3 cellular contexts compared by ENCODE assay signal in the genomic region with DNA sequence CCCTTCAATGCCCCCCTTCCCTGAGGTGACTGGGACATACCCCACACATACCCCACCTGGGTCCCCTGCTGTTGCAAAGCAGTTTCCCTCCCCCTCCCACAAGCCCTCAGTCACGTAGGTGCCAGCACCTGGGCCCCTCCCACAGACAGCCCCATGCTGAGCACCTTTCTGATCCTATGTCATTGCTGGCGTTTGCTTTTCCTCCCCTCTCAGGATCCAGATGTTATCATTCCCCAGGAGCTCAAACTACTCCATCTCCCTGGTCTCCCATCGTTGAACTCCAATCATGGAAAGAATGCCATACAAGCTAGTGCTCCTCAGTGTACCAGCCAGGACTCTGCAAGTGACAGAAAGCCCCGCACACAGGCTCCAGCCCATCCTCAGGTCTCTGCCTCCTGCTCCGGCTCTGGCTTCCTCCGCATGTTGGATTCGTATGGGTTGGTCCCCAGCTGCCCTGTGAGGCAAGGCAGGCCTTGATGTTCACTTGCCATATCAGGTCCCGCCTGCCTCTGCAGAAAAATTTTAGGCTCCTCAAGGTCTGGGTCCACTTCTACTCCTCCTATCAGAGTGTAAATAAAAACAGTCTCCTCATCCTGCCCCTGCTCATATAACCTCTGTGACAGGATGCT.
TF ChIP-seq lines count a peak whose summit lies in the region.

No MANE protein-coding gene starts in this region.

TF ChIP-seq in SK-N-SH, 30 proteins besides CTCF, POLR2A, EP300 and RAD21:
- TF ChIP-seq RXRA (IDR thresholded peaks at IDR 0.05; ENCODE audit: borderline replicate concordance, low read depth) = no peak
- no peak for TF ChIP-seq GATA2 (CRISPR knock-in tag; IDR thresholded peaks at IDR 0.05)

TF ChIP-seq in SK-N-SH treated with all-trans-retinoic acid at 6 μM for 48 hours, 23 proteins besides CTCF, POLR2A, EP300 and RAD21:
- TF ChIP-seq ZNF565 (CRISPR knock-in tag; conservative IDR thresholded peaks at IDR 0.05; ENCODE audit: low read depth) (no peak), RARB (CRISPR knock-in tag; IDR thresholded peaks at IDR 0.05) (no peak), CSDC2 (CRISPR knock-in tag; IDR thresholded peaks at IDR 0.05) (no peak), GLIS3 (CRISPR knock-in tag; IDR thresholded peaks at IDR 0.05) (no peak), ZNF8 (CRISPR knock-in tag; IDR thresholded peaks at IDR 0.05) (no peak), OSR1 (CRISPR knock-in tag; IDR thresholded peaks at IDR 0.05) (no peak), TOX (CRISPR knock-in tag; IDR thresholded peaks at IDR 0.05; ENCODE audit: borderline replicate concordance) (no peak), SNAI2 (CRISPR knock-in tag; IDR thresholded peaks at IDR 0.05) (no peak), ARNTL (CRISPR knock-in tag; IDR thresholded peaks at IDR 0.05; ENCODE audit: borderline replicate concordance, low read depth) (no peak), ZFP3 (CRISPR knock-in tag; IDR thresholded peaks at IDR 0.05) (no peak), ISL1 (CRISPR knock-in tag; IDR thresholded peaks at IDR 0.05) (no peak), ESRRG (CRISPR knock-in tag; IDR thresholded peaks at IDR 0.05) (no peak)
- TF ChIP-seq, protein P1, sequence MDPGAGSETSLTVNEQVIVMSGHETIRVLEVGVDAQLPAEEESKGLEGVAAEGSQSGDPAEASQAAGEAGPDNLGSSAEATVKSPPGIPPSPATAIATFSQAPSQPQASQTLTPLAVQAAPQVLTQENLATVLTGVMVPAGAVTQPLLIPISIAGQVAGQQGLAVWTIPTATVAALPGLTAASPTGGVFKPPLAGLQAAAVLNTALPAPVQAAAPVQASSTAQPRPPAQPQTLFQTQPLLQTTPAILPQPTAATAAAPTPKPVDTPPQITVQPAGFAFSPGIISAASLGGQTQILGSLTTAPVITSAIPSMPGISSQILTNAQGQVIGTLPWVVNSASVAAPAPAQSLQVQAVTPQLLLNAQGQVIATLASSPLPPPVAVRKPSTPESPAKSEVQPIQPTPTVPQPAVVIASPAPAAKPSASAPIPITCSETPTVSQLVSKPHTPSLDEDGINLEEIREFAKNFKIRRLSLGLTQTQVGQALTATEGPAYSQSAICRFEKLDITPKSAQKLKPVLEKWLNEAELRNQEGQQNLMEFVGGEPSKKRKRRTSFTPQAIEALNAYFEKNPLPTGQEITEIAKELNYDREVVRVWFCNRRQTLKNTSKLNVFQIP (CRISPR knock-in tag; IDR thresholded peaks at IDR 0.05; ENCODE audit: borderline replicate concordance, low read depth) = no peak
- TF ChIP-seq, protein P2, sequence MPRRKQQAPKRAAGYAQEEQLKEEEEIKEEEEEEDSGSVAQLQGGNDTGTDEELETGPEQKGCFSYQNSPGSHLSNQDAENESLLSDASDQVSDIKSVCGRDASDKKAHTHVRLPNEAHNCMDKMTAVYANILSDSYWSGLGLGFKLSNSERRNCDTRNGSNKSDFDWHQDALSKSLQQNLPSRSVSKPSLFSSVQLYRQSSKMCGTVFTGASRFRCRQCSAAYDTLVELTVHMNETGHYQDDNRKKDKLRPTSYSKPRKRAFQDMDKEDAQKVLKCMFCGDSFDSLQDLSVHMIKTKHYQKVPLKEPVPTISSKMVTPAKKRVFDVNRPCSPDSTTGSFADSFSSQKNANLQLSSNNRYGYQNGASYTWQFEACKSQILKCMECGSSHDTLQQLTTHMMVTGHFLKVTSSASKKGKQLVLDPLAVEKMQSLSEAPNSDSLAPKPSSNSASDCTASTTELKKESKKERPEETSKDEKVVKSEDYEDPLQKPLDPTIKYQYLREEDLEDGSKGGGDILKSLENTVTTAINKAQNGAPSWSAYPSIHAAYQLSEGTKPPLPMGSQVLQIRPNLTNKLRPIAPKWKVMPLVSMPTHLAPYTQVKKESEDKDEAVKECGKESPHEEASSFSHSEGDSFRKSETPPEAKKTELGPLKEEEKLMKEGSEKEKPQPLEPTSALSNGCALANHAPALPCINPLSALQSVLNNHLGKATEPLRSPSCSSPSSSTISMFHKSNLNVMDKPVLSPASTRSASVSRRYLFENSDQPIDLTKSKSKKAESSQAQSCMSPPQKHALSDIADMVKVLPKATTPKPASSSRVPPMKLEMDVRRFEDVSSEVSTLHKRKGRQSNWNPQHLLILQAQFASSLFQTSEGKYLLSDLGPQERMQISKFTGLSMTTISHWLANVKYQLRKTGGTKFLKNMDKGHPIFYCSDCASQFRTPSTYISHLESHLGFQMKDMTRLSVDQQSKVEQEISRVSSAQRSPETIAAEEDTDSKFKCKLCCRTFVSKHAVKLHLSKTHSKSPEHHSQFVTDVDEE (CRISPR knock-in tag; IDR thresholded peaks at IDR 0.05) = no peak
- TF ChIP-seq, protein P3, sequence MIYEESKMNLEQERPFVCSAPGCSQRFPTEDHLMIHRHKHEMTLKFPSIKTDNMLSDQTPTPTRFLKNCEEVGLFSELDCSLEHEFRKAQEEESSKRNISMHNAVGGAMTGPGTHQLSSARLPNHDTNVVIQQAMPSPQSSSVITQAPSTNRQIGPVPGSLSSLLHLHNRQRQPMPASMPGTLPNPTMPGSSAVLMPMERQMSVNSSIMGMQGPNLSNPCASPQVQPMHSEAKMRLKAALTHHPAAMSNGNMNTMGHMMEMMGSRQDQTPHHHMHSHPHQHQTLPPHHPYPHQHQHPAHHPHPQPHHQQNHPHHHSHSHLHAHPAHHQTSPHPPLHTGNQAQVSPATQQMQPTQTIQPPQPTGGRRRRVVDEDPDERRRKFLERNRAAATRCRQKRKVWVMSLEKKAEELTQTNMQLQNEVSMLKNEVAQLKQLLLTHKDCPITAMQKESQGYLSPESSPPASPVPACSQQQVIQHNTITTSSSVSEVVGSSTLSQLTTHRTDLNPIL (CRISPR knock-in tag; IDR thresholded peaks at IDR 0.05; ENCODE audit: low read depth) = no peak
- TF ChIP-seq, protein P4, sequence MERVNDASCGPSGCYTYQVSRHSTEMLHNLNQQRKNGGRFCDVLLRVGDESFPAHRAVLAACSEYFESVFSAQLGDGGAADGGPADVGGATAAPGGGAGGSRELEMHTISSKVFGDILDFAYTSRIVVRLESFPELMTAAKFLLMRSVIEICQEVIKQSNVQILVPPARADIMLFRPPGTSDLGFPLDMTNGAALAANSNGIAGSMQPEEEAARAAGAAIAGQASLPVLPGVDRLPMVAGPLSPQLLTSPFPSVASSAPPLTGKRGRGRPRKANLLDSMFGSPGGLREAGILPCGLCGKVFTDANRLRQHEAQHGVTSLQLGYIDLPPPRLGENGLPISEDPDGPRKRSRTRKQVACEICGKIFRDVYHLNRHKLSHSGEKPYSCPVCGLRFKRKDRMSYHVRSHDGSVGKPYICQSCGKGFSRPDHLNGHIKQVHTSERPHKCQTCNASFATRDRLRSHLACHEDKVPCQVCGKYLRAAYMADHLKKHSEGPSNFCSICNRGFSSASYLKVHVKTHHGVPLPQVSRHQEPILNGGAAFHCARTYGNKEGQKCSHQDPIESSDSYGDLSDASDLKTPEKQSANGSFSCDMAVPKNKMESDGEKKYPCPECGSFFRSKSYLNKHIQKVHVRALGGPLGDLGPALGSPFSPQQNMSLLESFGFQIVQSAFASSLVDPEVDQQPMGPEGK (CRISPR knock-in tag; IDR thresholded peaks at IDR 0.05; ENCODE audit: borderline replicate concordance) = no peak

TF ChIP-seq in endothelial cell of umbilical vein, 7 proteins besides CTCF, POLR2A, EP300 and RAD21:
- no peak for TF ChIP-seq MYC (IDR thresholded peaks at IDR 0.05; ENCODE audit: low read depth, low read length)
- no peak for TF ChIP-seq POLR2AphosphoS5 (IDR thresholded peaks at IDR 0.05; ENCODE audit: insufficient read depth, low read depth, low read length)
- TF ChIP-seq GATA2 (IDR thresholded peaks at IDR 0.05; ENCODE audit: insufficient read depth, insufficient read length, low read depth, low read length) = no peak
- TF ChIP-seq JUN (IDR thresholded peaks at IDR 0.05; ENCODE audit: borderline replicate concordance, insufficient read depth, insufficient read length, low read depth) = no peak
- TF ChIP-seq, protein P5, sequence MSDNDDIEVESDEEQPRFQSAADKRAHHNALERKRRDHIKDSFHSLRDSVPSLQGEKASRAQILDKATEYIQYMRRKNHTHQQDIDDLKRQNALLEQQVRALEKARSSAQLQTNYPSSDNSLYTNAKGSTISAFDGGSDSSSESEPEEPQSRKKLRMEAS (IDR thresholded peaks at IDR 0.05; ENCODE audit: insufficient read depth, insufficient read length) = no peak
- no peak for TF ChIP-seq EZH2 (IDR thresholded peaks at IDR 0.05; ENCODE audit: borderline replicate concordance, low read depth, low read length, severe bottlenecking)
- TF ChIP-seq FOS (IDR thresholded peaks at IDR 0.05; ENCODE audit: borderline replicate concordance, insufficient read depth, low read length) = no peak
TF ChIP-seq in endothelial cell of umbilical vein: peak in this region for 0.
